20 cellular contexts compared by ENCODE assay signal in the genomic region with DNA sequence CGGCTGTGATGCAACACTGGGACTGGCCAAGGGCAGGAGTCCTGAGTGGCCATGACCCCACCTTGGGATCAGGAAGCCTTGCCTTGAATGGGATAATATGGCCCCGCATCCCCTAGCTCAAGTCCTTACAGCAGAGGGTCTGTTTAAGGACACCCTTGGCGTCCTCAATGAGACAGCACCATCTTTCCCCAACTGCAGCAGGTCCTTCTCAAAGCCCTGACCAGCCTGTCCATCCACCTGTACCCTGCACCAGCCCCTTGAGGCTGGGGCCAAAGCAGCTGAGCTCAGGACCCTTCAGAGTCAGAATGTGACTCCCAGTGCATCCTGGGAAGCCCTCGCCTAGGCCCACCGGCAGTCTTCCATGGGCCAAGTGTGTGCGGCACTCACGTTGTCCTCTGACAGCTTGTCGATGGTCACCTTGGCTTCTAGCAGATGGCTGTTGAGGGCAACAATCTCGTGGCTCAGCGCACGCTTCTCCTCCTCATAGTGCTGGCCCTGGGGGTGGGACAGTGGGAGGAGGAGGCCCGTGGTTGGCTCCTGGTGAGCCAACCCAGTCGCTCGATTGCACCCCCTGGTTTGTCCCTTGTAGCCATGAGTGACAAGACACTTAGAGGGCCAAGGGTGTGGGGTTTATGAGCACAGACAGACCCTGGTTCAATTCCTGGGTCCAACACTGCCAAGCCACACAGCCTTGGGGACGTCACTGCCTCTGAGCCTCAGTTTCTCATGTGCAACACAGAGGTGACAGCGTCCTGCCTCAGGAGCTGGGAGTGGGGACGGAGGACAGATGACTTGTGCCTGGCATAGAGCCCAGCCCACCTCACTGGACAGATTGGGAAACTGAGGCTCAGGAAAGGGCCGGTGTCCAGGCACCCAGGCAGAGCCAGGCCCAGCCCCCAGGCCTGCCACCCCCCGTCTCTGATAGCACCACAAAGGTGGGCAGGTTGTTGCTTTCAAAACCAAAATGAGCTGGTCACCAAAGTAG. TPM values are rescaled to one million over a fixed set of nuclear protein-coding genes. Genes with fewer than 3 reads are reported as not detected.
DNase-seq lines count a peak whose midpoint lies in the region; ATAC-seq, FAIRE-seq and TF ChIP-seq lines count a peak whose summit lies in the region.
"Had no signal": no experiment of that assay in that cellular context is flagged by ENCODE, and none has a peak within 500 bp of the region (broad histone marks: within the 10 kb centered on the region; RNA-seq: fewer than 3 reads in every experiment).

No MANE protein-coding gene starts in this region.

- no peak overlapping the region for H3K23ac ChIP-seq in IMR-90 (ENCODE audit: low read depth, low read length)
- no peak overlapping the region for H3K23ac ChIP-seq in mesenchymal stem cell (ENCODE audit: low read length in 2 of 2)

- H3K9me1 ChIP-seq in IMR-90 (ENCODE audit: insufficient read depth, low read length) = no peaks in the 10 kb centered on the region

- TF ChIP-seq CTCF in left ventricle myocardium inferior (IDR thresholded peaks at IDR 0.05; ENCODE audit: borderline replicate concordance) (no peak), IMR-90 (conservative IDR thresholded peaks at IDR 0.05; ENCODE audit: low read depth, low read length) (no peak)

- no peaks in the 10 kb centered on the region for H3K79me1 ChIP-seq in IMR-90 (ENCODE audit: low read depth in 1 of 2, low read length in 2 of 2)
- peaks cover 3% of the 10 kb centered on the region for H3K79me1 ChIP-seq in mesenchymal stem cell (replicated peaks; ENCODE audit: low read length, poor library complexity, severe bottlenecking)

- H2AK9ac ChIP-seq in IMR-90 (replicated peaks; ENCODE audit: low read depth, low read length, poor library complexity) = no peak overlapping the region

- no peak overlapping the region for H2AK5ac ChIP-seq in IMR-90 (ENCODE audit: low read depth, low read length)
- no peak overlapping the region for H2AK5ac ChIP-seq in mesenchymal stem cell (ENCODE audit: low read length, severe bottlenecking)

- DNase-seq in Right ventricle myocardium superior (peak; percentile 20), left ventricle myocardium inferior (no peak), IMR-90 (no peak), mesenchymal stem cell (no peak), HK-2 (ENCODE audit: unreplicated experiment) (no peak), RCC 7860 (ENCODE audit: low spot score) (no peak)
- no peak for DNase-seq in stimulated activated naive CD4-positive, alpha-beta T cell treated with Interleukin-2 at 50 U/mL for 16 hours (lab: John Stamatoyannopoulos, UW)
- DNase-seq: Caco-2; CD4-positive, alpha-beta T cell; DMS79; GDM1; GM23248; HCEC 1CT had no signal

- POLR2A ChIA-PET in IMR-90 (lab: Charles Lee; ENCODE audit: unreplicated experiment) = no interaction called here

- FAIRE-seq in RCC 7860 (lab: Jason Lieb, UNC) = no peak
- FAIRE-seq: D721Med, GM12892, GM18507, H54 had no signal

- H3K27ac ChIP-seq in left ventricle myocardium inferior (replicated peaks) = no peak overlapping the region
- no peak overlapping the region for H3K27ac ChIP-seq in IMR-90 (ENCODE audit: insufficient read depth, low read length)
- no peak overlapping the region for H3K27ac ChIP-seq in mesenchymal stem cell (ENCODE audit: low read length, poor library complexity, severe bottlenecking)
- H3K27ac ChIP-seq: C4-2B, GM23248, HL-60 had no signal

- H3K4me2 ChIP-seq in IMR-90 (ENCODE audit: low read depth, low read length) = no peak overlapping the region
- no peak overlapping the region for H3K4me2 ChIP-seq in mesenchymal stem cell (ENCODE audit: low read length, poor library complexity, severe bottlenecking)

- H2BK5ac ChIP-seq in IMR-90 (ENCODE audit: low read depth, low read length, poor library complexity, severe bottlenecking) (no peak overlapping the region), mesenchymal stem cell (ENCODE audit: low read depth, low read length, poor library complexity, severe bottlenecking) (no peak overlapping the region)

- H3K27me3 ChIP-seq in left ventricle myocardium inferior (ENCODE audit: low read depth) (peaks cover 14% of the 10 kb centered on the region), IMR-90 (ENCODE audit: control insufficient read depth, insufficient read depth, low read length) (peaks cover 20% of the 10 kb centered on the region), mesenchymal stem cell (ENCODE audit: control insufficient read depth in 1 of 2, insufficient read depth in 1 of 2, low read length in 2 of 2) (peaks cover 0 to 16% of the 10 kb centered on the region in 2 experiments)

- H3K56ac ChIP-seq in IMR-90 (ENCODE audit: extremely low read depth, insufficient read depth, low read length) = no peak overlapping the region

- CTCF ChIA-PET in IMR-90 (lab: Yijun Ruan, JAX) = no interaction called here

- H2AFZ ChIP-seq in IMR-90 (replicated peaks; ENCODE audit: low read length, poor library complexity) (peak overlapping the region; percentile 3), mesenchymal stem cell (ENCODE audit: low read depth, low read length) (peak overlapping the region; percentile 5)
- H2AFZ ChIP-seq: GM23248 had no signal

- H3K18ac ChIP-seq in IMR-90 (ENCODE audit: low read depth, low read length) (no peak overlapping the region), mesenchymal stem cell (ENCODE audit: low read depth in 1 of 2, low read length in 2 of 2) (no peak overlapping the region)

- H3K14ac ChIP-seq in IMR-90 (replicated peaks; ENCODE audit: low read depth, low read length) (no peak overlapping the region), mesenchymal stem cell (ENCODE audit: low read length in 2 of 2) (no peak overlapping the region)

- H4K8ac ChIP-seq in IMR-90 (ENCODE audit: low read depth in 2 of 2, low read length in 2 of 2) = no peak overlapping the region
- no peak overlapping the region for H4K8ac ChIP-seq in mesenchymal stem cell (ENCODE audit: low read length)

- H3K36me3 ChIP-seq in left ventricle myocardium inferior = no peaks in the 10 kb centered on the region
- no peaks in the 10 kb centered on the region for H3K36me3 ChIP-seq in IMR-90 (ENCODE audit: control insufficient read depth, insufficient read depth, low read length)
- H3K36me3 ChIP-seq in mesenchymal stem cell (ENCODE audit: control insufficient read depth in 1 of 2, insufficient read depth in 2 of 2, low read depth in 1 of 2, low read length in 2 of 2) = peaks cover 0 to 62% of the 10 kb centered on the region in 2 experiments

- H3K9ac ChIP-seq in IMR-90 (ENCODE audit: low read depth, low read length) (no peak overlapping the region), mesenchymal stem cell (ENCODE audit: low read length) (no peak overlapping the region)
- H3K9ac ChIP-seq: GM23248 had no signal

- 0 out of 2 replicates have a peak, but pooled peaks cover 5% of the 10 kb centered on the region for H4K20me1 ChIP-seq in IMR-90 (ENCODE audit: insufficient read depth, low read length)

- no peak for TF ChIP-seq RAD21 in IMR-90 (IDR thresholded peaks at IDR 0.05; ENCODE audit: low read length)

- H2BK120ac ChIP-seq in IMR-90 (ENCODE audit: low read depth, low read length) (no peak overlapping the region), mesenchymal stem cell (ENCODE audit: low read depth, low read length) (no peak overlapping the region)

- intact Hi-C loops in Right ventricle myocardium superior (cut with DNase I) (no loop called here), left ventricle myocardium inferior (cut with micrococcal nuclease) (no loop called here), IMR-90 (cut with micrococcal nuclease) (no loop called here)

- H4K5ac ChIP-seq in IMR-90 (ENCODE audit: low read depth, low read length) = no peak overlapping the region

- H3K4me1 ChIP-seq in left ventricle myocardium inferior (peaks cover 26% of the 10 kb centered on the region), IMR-90 (ENCODE audit: control insufficient read depth, insufficient read depth, low read length) (no peaks in the 10 kb centered on the region), mesenchymal stem cell (ENCODE audit: control insufficient read depth, insufficient read depth, low read depth, low read length) (peaks cover 25% of the 10 kb centered on the region)

- H2BK15ac ChIP-seq in IMR-90 (ENCODE audit: low read depth, low read length) = no peak overlapping the region
- H2BK15ac ChIP-seq in mesenchymal stem cell (ENCODE audit: low read depth, poor library complexity, severe bottlenecking) = no peak overlapping the region

- H2BK12ac ChIP-seq in mesenchymal stem cell (ENCODE audit: low read length in 2 of 2) = no peak overlapping the region

- H4K91ac ChIP-seq in IMR-90 (ENCODE audit: insufficient read depth, low read depth, low read length) (no peak overlapping the region), mesenchymal stem cell (ENCODE audit: low read length) (no peak overlapping the region)

- dilution Hi-C loops in IMR-90 (cut with HindIII; ENCODE audit: low sequenced_read_pairs, unreplicated experiment) = no loop called here

- 87% methylated on average over 10 of the region's 19 CpGs; no CpG with 5 or more reads in 1 of the 2 experiments for WGBS in IMR-90 (ENCODE audit: extremely low coverage in 2 of 2, insufficient read length in 1 of 2), 2 experiments
- WGBS in mesenchymal stem cell = 91% methylated on average over 19 of the region's 19 CpGs

- no peak overlapping the region for H2BK20ac ChIP-seq in IMR-90 (ENCODE audit: low read depth, low read length)

- H3K9me3 ChIP-seq in left ventricle myocardium inferior (replicated peaks) (no peaks in the 10 kb centered on the region), IMR-90 (ENCODE audit: control insufficient read depth, insufficient read depth, low read length) (no peaks in the 10 kb centered on the region), mesenchymal stem cell (ENCODE audit: control insufficient read depth, low read length) (no peaks in the 10 kb centered on the region)
- H3K9me3 ChIP-seq: Caco-2 had no signal

- ATAC-seq in Right ventricle myocardium superior (ENCODE audit: poor library complexity) (no peak), IMR-90 (ENCODE audit: low read depth) (no peak)

- H3K4ac ChIP-seq in IMR-90 (ENCODE audit: low read depth, low read length) = no peak overlapping the region
- no peak overlapping the region for H3K4ac ChIP-seq in mesenchymal stem cell (ENCODE audit: low read depth in 1 of 2, low read length in 2 of 2)

- in situ Hi-C loops in IMR-90 (cut with MboI; ENCODE audit: low sequenced_read_pairs) = no loop called here

- no peak overlapping the region for H3K4me3 ChIP-seq in left ventricle myocardium inferior
- H3K4me3 ChIP-seq in IMR-90 (ENCODE audit: insufficient read depth, low read depth, low read length) = no peak overlapping the region
- H3K4me3 ChIP-seq in mesenchymal stem cell (ENCODE audit: insufficient read depth in 1 of 2, low read depth in 1 of 2, low read length in 2 of 2) = no peak overlapping the region
- H3K4me3 ChIP-seq: GM23248 had no signal

- no TSS peak for BruUV-seq in IMR-90 (replicated peaks; lab: Mats Ljungman, UMichigan)

- no peak for TF ChIP-seq POLR2A in IMR-90 (IDR thresholded peaks at IDR 0.05; ENCODE audit: low read depth, low read length)

RNA-seq across cellular contexts. Expression of gene BEGAIN, which starts 43.5 kb away (rescaled TPM):
- total RNA-seq in Right ventricle myocardium superior = 0.46 TPM
- 1.9 TPM for total RNA-seq in left ventricle myocardium inferior
- 0.18 and 0.28 TPM in 2 replicates for total RNA-seq in IMR-90 (2012; rRNA removed)
- polyA plus RNA-seq in IMR-90 (2012; rRNA removed) = 0.99 and 1.2 TPM in 2 replicates
- 1.5 and 1.6 TPM in 2 replicates for polyA plus RNA-seq in IMR-90 (2012; cell fraction: cytosol; rRNA removed)
- 4.0 and 6.6 TPM in 2 replicates for polyA plus RNA-seq in IMR-90 (2012; cell fraction: nucleus; rRNA removed; ENCODE audit: low replicate concordance)
- 0.15 TPM for polyA plus RNA-seq in mesenchymal stem cell (2013, experiment 1 of 2)
- 0.11 TPM for polyA plus RNA-seq in mesenchymal stem cell (2013, experiment 2 of 2)
- total RNA-seq: B cell had no signal
